Comparison of ENCODE assay signal across 17 cellular contexts in the genomic region with DNA sequence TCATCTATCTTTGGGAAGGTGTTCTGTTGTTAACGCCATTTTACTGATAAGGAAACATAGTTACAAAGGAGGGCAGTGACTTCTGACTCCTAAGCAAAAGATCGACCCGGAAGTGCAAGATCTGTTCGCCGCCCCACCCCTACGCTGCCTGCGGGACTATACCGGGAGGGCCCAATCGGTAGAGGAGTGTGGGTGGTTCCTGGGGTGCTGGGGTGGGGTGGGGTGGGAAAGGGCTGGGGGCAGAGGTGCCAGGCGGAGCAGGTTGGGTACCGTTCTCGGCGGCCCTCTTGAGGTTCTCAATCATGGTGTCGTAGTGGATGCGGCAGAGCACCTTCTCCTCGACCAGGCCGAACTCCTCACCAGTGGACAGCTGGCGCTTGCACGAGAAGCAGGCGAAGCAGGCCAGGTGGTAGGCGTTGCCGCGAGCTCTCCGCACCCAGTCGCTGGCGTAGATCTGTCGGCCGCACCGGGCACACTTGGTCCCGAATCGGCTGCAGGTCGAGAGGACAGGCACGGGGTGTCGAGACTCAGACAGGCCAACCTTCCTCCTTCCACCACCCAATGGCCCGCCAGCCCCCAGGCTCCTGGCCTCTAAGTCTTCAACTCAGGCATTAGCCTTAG. TPM values are rescaled to one million over a fixed set of nuclear protein-coding genes. Genes with fewer than 3 reads are reported as not detected.
"Had no signal": no experiment of that assay in that cellular context is flagged by ENCODE, and none has a peak within 500 bp of the region (broad histone marks: within the 10 kb centered on the region; RNA-seq: fewer than 3 reads in every experiment).

No MANE protein-coding gene starts in this region.

- H3K27ac ChIP-seq: cardiac muscle cell, heart left ventricle, prostate gland, sigmoid colon, suprapubic skin, WERI-Rb-1 had no signal

- H3K4me3 ChIP-seq: cardiac muscle cell, heart left ventricle, prostate gland, sigmoid colon, suprapubic skin had no signal

- H3K4me3 Mint-ChIP-seq: naive thymus-derived CD4-positive, alpha-beta T cell; type B pancreatic cell had no signal

- DNase-seq: activated CD4-positive, alpha-beta T cell treated with anti-CD3 and anti-CD28 coated beads for 4 hours; activated CD8-positive, alpha-beta memory T cell treated with anti-CD3 and anti-CD28 coated beads for 24 hours; activated naive CD4-positive, alpha-beta T cell treated with Interleukin-2 at 50 U/mL for 16 hours; heart left ventricle; left cardiac atrium; naive thymus-derived CD4-positive, alpha-beta T cell; nucleus accumbens; sigmoid colon; stimulated activated CD4-positive, alpha-beta T cell treated with anti-CD3 and anti-CD28 coated beads, Interleukin-12 subunit alpha, Interleukin-12 subunit beta, amount 100 ng/mL, for 4 hours; stimulated activated naive CD8-positive, alpha-beta T cell treated with anti-CD3 and anti-CD28 coated beads, Interleukin-15, Interleukin-2, amounts not matched to agents 100 U/mL and 50 U/mL, for 24 hours; T1000; WERI-Rb-1 had no signal

- H3K36me3 ChIP-seq: cardiac muscle cell, heart left ventricle, prostate gland, sigmoid colon, suprapubic skin, WERI-Rb-1 had no signal

- ATAC-seq: heart left ventricle; left cardiac atrium; naive thymus-derived CD4-positive, alpha-beta T cell; stimulated activated naive CD8-positive, alpha-beta T cell treated with anti-CD3 and anti-CD28 coated beads, Interleukin-15, Interleukin-2, amounts not matched to agents 100 U/mL and 50 U/mL, for 24 hours had no signal

- H3K9me3 Mint-ChIP-seq: type B pancreatic cell had no signal

- H3K27ac Mint-ChIP-seq: naive thymus-derived CD4-positive, alpha-beta T cell; type B pancreatic cell had no signal

- H3K4me1 ChIP-seq: prostate gland had no signal

- H3K9me3 ChIP-seq: heart left ventricle, prostate gland, sigmoid colon, suprapubic skin had no signal

- H3K36me3 Mint-ChIP-seq: naive thymus-derived CD4-positive, alpha-beta T cell had no signal

RNA-seq across cellular contexts. Expression of a gene that starts 11.8 kb away (rescaled TPM):
- polyA plus RNA-seq: cardiac muscle cell; naive thymus-derived CD4-positive, alpha-beta T cell had no signal

RNA-seq across cellular contexts. Expression of a gene that starts 57.2 kb away (rescaled TPM):
- polyA plus RNA-seq: cardiac muscle cell; fibroblast of lung; heart left ventricle; naive thymus-derived CD4-positive, alpha-beta T cell had no signal
